In the genomic region with DNA sequence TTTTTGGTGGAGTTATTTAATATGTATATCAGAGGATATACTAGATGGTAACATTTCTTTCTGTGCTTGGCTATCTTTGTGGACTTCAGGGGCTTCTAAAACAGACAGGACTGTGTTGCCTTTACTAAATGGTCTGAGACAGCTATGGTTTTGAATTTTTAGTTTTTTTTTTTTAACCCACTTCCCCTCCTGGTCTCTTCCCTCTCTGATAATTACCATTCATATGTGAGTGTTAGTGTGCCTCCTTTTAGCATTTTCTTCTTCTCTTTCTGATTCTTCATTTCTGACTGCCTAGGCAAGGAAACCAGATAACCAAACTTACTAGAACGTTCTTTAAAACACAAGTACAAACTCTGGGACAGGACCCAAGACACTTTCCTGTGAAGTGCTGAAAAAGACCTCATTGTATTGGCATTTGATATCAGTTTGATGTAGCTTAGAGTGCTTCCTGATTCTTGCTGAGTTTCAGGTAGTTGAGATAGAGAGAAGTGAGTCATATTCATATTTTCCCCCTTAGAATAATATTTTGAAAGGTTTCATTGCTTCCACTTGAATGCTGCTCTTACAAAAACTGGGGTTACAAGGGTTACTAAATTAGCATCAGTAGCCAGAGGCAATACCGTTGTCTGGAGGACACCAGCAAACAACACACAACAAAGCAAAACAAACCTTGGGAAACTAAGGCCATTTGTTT, we compare ENCODE assay signal across 10 cellular contexts. TPM values are rescaled to one million over a fixed set of nuclear protein-coding genes. Genes with fewer than 3 reads are reported as not detected.
DNase-seq lines count a peak whose midpoint lies in the region; ATAC-seq and TF ChIP-seq lines count a peak whose summit lies in the region.
"Had no signal": no experiment of that assay in that cellular context is flagged by ENCODE, and none has a peak within 500 bp of the region (broad histone marks: within the 10 kb centered on the region; RNA-seq: fewer than 3 reads in every experiment).

No MANE protein-coding gene starts in this region.

- ATAC-seq in GM18498 (IDR thresholded peaks at IDR 0.05; ENCODE audit: unreplicated experiment), result peak; percentile 69
- peak; percentile 71 for ATAC-seq in GM21529 (IDR thresholded peaks at IDR 0.05; ENCODE audit: unreplicated experiment)

- DNase-seq in M059J (ENCODE audit: low read depth) (peak; percentile 76), glomerular endothelial cell (ENCODE audit: extremely low read depth, low read depth, low spot score) (peak; percentile 16), NCI-H1092 (lab: John Stamatoyannopoulos, UW) (no peak), sigmoid colon (no peak), iPS-NIHi7 (ENCODE audit: extremely low spot score) (no peak), NCI-H526 (lab: John Stamatoyannopoulos, UW) (no peak)
- DNase-seq: activated CD4-positive, CD25-positive, alpha-beta regulatory T cell treated with anti-CD3 and anti-CD28 coated beads, Interleukin-2, amount 50 U/mL, for 72 hours; MV-4-11 had no signal

- intact Hi-C loops in sigmoid colon (cut with DNase I), result no loop called here

- H3K36me3 ChIP-seq in sigmoid colon, result peaks cover under 1 to 69% (median 16%) of the 10 kb centered on the region in 4 donors

- H3K9me3 ChIP-seq in sigmoid colon, result no peaks in the 10 kb centered on the region

- no peak overlapping the region for H3K4me3 ChIP-seq in sigmoid colon

- no peaks in the 10 kb centered on the region for H3K27me3 ChIP-seq in sigmoid colon

- 48 to 52% methylated on average over 2 of the region's 2 CpGs for WGBS in sigmoid colon, 2 donors

- no peak overlapping the region for H3K27ac ChIP-seq in sigmoid colon

- no peak for TF ChIP-seq POLR2A in sigmoid colon (IDR thresholded peaks at IDR 0.05)

- TF ChIP-seq EP300 in sigmoid colon (IDR thresholded peaks at IDR 0.05), result no peak

- peaks cover 0 to 12% (median 5%) of the 10 kb centered on the region in 4 donors for H3K4me1 ChIP-seq in sigmoid colon

- TF ChIP-seq CTCF in sigmoid colon (IDR thresholded peaks at IDR 0.05), result no peak

RNA-seq across cellular contexts. Expression of a gene that starts 52.7 kb away (rescaled TPM):
- total RNA-seq in M059J (2014; rRNA removed; shearing (Covaris generic)), result 73.1 and 110 TPM in 2 replicates
- total RNA-seq in glomerular endothelial cell, result 80.1 and 90.7 TPM in 2 replicates
- 100 to 1,000 TPM; 106 to 143 (median 122) TPM for total RNA-seq in sigmoid colon
- polyA plus RNA-seq in sigmoid colon, result 10 to 100 TPM; 16.4 to 25.5 (median 19.8) TPM

Comparison
In these comparisons a context has a peak if more than half of its experiments do, and no peak if none do; other contexts are left out.
1. DNase-seq: peak in M059J (single experiment) and glomerular endothelial cell (single experiment); none in NCI-H1092 (single experiment), sigmoid colon (single experiment), iPS-NIHi7 (single experiment) and NCI-H526 (0 of 2).